In the genomic region with DNA sequence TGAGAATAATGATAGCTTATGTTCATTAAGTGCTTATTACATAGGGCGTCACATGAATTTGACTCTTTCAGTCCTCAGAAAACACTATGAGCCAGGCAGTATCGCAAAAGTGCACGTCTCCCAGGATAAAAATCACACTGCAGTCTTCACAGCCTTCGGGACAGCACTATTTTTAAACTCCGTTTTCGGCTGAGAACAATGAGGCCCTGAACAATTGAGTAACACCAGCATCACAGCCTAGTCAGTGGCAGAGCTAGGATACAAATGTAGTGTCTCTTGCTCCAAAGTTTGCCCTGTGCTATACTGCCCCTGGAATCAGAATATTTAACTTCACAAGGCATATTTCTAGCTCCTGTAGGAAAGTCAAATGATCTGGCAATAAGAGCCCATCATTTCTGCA, we compare ENCODE assay signal across 25 cellular contexts.
"Had no signal": no experiment of that assay in that cellular context is flagged by ENCODE, and none has a peak within 500 bp of the region (broad histone marks: within the 10 kb centered on the region; RNA-seq: fewer than 3 reads in every experiment).

No MANE protein-coding gene starts in this region.

- H3K4me1 ChIP-seq: colonic mucosa, esophagus muscularis mucosa, foreskin keratinocyte, gastroesophageal sphincter, psoas muscle, right lobe of liver, stomach, thyroid gland, vagina had no signal

- H3K9me3 ChIP-seq: colonic mucosa, esophagus muscularis mucosa, gastroesophageal sphincter, ovary, psoas muscle, right lobe of liver, stomach, thyroid gland, vagina had no signal

- ATAC-seq: foreskin keratinocyte; gastroesophageal sphincter; naive thymus-derived CD8-positive, alpha-beta T cell; psoas muscle; right lobe of liver had no signal

- H3K4me3 ChIP-seq: colonic mucosa, esophagus muscularis mucosa, gastroesophageal sphincter, ovary, psoas muscle, right lobe of liver, stomach, thyroid gland, vagina had no signal

- H3K27ac ChIP-seq: colonic mucosa, esophagus muscularis mucosa, foreskin keratinocyte, gastroesophageal sphincter, ovary, psoas muscle, right lobe of liver, stomach, thyroid gland, vagina had no signal

- H3K4me1 Mint-ChIP-seq: immature natural killer cell; naive thymus-derived CD8-positive, alpha-beta T cell had no signal

- H3K9me3 Mint-ChIP-seq: endodermal cell, nephron progenitor cell had no signal

- H3K36me3 Mint-ChIP-seq: naive thymus-derived CD8-positive, alpha-beta T cell had no signal

- H3K4me3 Mint-ChIP-seq: dendritic cell treated with granulocyte-macrophage colony-stimulating factor and Interleukin-4, amounts not matched to agents 40 ng/mL and 50 ng/mL, for 4 days; endodermal cell; immature natural killer cell; naive thymus-derived CD8-positive, alpha-beta T cell; nephron progenitor cell had no signal

- H3K27me3 Mint-ChIP-seq: dendritic cell treated with granulocyte-macrophage colony-stimulating factor and Interleukin-4, amounts not matched to agents 40 ng/mL and 50 ng/mL, for 4 days had no signal

- H3K27me3 ChIP-seq: colonic mucosa, esophagus muscularis mucosa, foreskin keratinocyte, gastroesophageal sphincter, ovary, right lobe of liver, stomach, thyroid gland, vagina had no signal

- DNase-seq: colonic mucosa; effector CD8-positive, alpha-beta T cell; endodermal cell; foreskin keratinocyte; immature natural killer cell; islet precursor cell; kidney glomerular epithelial cell; naive thymus-derived CD8-positive, alpha-beta T cell; nephron progenitor cell; occipital lobe; ovary; posterior cingulate gyrus; psoas muscle; right lobe of liver; small intestine; stimulated activated CD4-positive, alpha-beta T cell treated with anti-CD3 and anti-CD28 coated beads, Interleukin-15, amount 100 ng/mL, for 24 hours; stimulated activated CD4-positive, alpha-beta T cell treated with anti-CD3 and anti-CD28 coated beads, Interleukin-2, amount 100 ng/mL, for 48 hours; stimulated activated naive CD4-positive, alpha-beta T cell treated with Interleukin-2 at 50 U/mL for 16 hours; stomach; thyroid gland; trophoblast cell had no signal

- H3K36me3 ChIP-seq: colonic mucosa, esophagus muscularis mucosa, gastroesophageal sphincter, ovary, right lobe of liver, stomach, thyroid gland, vagina had no signal

- H3K27ac Mint-ChIP-seq: dendritic cell treated with granulocyte-macrophage colony-stimulating factor and Interleukin-4, amounts not matched to agents 40 ng/mL and 50 ng/mL, for 4 days; endodermal cell; immature natural killer cell; naive thymus-derived CD8-positive, alpha-beta T cell; nephron progenitor cell had no signal
